In the genomic region with DNA sequence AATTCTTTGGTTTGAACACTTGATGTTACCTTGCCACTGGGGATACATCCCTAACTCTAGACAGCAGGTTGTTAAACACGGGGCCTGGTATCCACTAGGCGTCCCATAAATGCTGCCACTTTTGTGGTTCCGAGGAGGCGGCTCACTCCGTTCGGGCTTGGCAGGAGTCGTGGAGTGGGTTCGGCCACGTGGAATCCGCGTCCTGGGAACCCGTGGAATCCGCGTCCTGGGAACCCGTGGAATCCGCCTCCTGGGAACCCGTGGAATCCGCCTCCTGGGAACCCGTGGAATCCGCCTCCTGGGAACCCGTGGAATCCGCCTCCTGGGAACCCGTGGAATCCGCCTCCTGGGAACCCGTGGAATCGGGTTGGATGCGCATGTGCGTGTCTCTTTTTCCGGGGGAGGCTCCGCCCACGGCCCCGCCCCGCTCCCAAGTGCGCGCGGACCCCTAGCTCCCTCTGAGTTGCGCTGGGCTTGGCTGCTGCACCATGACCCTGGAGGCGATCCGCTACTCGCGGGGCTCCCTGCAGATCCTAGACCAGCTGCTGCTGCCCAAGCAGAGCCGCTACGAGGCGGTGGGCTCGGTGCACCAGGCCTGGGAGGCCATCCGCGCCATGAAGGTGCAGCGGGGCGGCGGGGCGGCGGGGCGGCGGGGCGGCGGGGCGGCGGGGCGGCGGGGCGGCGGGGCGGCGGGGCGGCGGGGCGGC, we compare ENCODE assay signal across 8 cellular contexts. TPM values are rescaled to one million over a fixed set of nuclear protein-coding genes. Genes with fewer than 3 reads are reported as not detected.
DNase-seq lines count a peak whose midpoint lies in the region; ATAC-seq, FAIRE-seq and TF ChIP-seq lines count a peak whose summit lies in the region.

A gene (plus strand): TSS at position 422 of the 707 bp plus-strand sequence. CDS start 67 bp downstream, at position 489.

- no peak for TF ChIP-seq RAD21 in K562 (CRISPR knock-in tag; conservative IDR thresholded peaks at IDR 0.05 in 1 of 2, IDR thresholded peaks at IDR 0.05 in 1 of 2)

- intact Hi-C loops in K562 (cut with micrococcal nuclease) = no loop called here

- H2AFZ ChIP-seq in K562 (ENCODE audit: low read depth, low read length) = peak within 1 kb of the TSS; percentile 89

- no peaks in the 10 kb centered on the region for H4K20me1 ChIP-seq in K562 (replicated peaks; ENCODE audit: control insufficient read depth, insufficient read depth, low read length)

- H3K9ac ChIP-seq in K562 (ENCODE audit: insufficient read depth in 1 of 2, low read depth in 2 of 2, low read length in 2 of 2) = peak within 1 kb of the TSS; percentile 89 to 97

- peak within 1 kb of the TSS; percentile 77 for H3K27ac ChIP-seq in K562 (ENCODE audit: extremely low read depth, low read depth, low read length)

- DNase-seq in AG08396 (ENCODE audit: low spot score) = peak; percentile 91
- DNase-seq in GM19239 (ENCODE audit: insufficient read length, low spot score) = peak; percentile 99
- DNase-seq in NCI-H128 (lab: John Stamatoyannopoulos, UW; ENCODE audit: unreplicated experiment) = peak; percentile 41
- DNase-seq in T1000 (lab: John Stamatoyannopoulos, UW) = peak; percentile 62
- DNase-seq in K562 (ENCODE audit: extremely low read depth in 1 of 4, low spot score in 3 of 4) = peak; percentile 88 to 92 (median 92)
- peak in 48 of 51 donors; percentile 3 to 87 (median 62) for DNase-seq in hypothalamus (lab: John Stamatoyannopoulos, UW)
- no peak for DNase-seq in retinal pigment epithelial cell (ENCODE audit: low read depth)

- H3K4me3 ChIP-seq in K562 (peak within 1 kb of the TSS; percentile 60), retinal pigment epithelial cell (ENCODE audit: low read length) (peak within 1 kb of the TSS; percentile 72)

- FAIRE-seq in GM19239 (lab: Jason Lieb, UNC) = peak; percentile 82
- peak; percentile 42 for FAIRE-seq in K562 (lab: Jason Lieb, UNC)

- peak; percentile 53; the same call in 1 of the 2 replicates for TF ChIP-seq POLR2A in K562 (conservative IDR thresholded peaks at IDR 0.05)

- H3K27me3 ChIP-seq in K562 (ENCODE audit: control insufficient read depth in 2 of 2, insufficient read depth in 2 of 2, low read length in 2 of 2) = no peaks in the 10 kb centered on the region

- no peaks in the 10 kb centered on the region for H3K9me3 ChIP-seq in K562 (replicated peaks; ENCODE audit: control insufficient read depth, insufficient read depth, low read depth, low read length)

- peaks cover 58% of the 10 kb centered on the region; the same call in 1 of the 3 replicates for H3K36me3 ChIP-seq in K562 (ENCODE audit: control insufficient read depth, insufficient read depth, low read length)

- H3K9me1 ChIP-seq in K562 (ENCODE audit: control insufficient read depth, insufficient read depth, low read length) = no peaks in the 10 kb centered on the region

- H3K4me2 ChIP-seq in K562 (ENCODE audit: insufficient read depth, low read length) = peak within 1 kb of the TSS; percentile 99

- 2% methylated on average over 36 of the region's 67 CpGs for WGBS in K562 (ENCODE audit: insufficient coverage, low coverage, missing lambda C conversion rate)

- no peak for TF ChIP-seq EP300 in K562 (IDR thresholded peaks at IDR 0.05; ENCODE audit: low read length)

- POLR2A ChIA-PET in K562 (lab: Yijun Ruan, JAX) = interaction anchor here (0.6 to 2.0 kb wide), 5 partner anchors 10 to 604 kb away, joined by 3 to 6 read pairs (median 3); a partner anchor contains a TSS

- ATAC-seq in K562 (peak; percentile 90), GM18519 (IDR thresholded peaks at IDR 0.05; ENCODE audit: low FRiP score, unreplicated experiment) (no peak)

- BruUV-seq in K562 (replicated peaks; lab: Mats Ljungman, UMichigan) = TSS peak; percentile 98

- in situ Hi-C loops in K562 (cut with MboI) = no loop called here

- H3K4me1 ChIP-seq in K562 (replicated peaks in 1 of 2; ENCODE audit: control insufficient read depth in 2 of 2, insufficient read depth in 2 of 2, low read length in 2 of 2) = peaks cover 7 to 43% of the 10 kb centered on the region in 2 experiments; a peak in 3 of 5 replicates

- CTCF ChIA-PET in K562 (lab: Yijun Ruan, JAX; ENCODE audit: low intra/inter-chr PET ratio) = no interaction called here

- H3K79me2 ChIP-seq in K562 (ENCODE audit: control insufficient read depth, insufficient read depth, low read length) = peaks cover 28% of the 10 kb centered on the region

- TF ChIP-seq CTCF in K562 (IDR thresholded peaks at IDR 0.05 in 2 of 3, conservative IDR thresholded peaks at IDR 0.05 in 1 of 3; ENCODE audit: insufficient read depth in 2 of 3, low read depth in 1 of 3, low read length in 3 of 3) (no peak), retinal pigment epithelial cell (conservative IDR thresholded peaks at IDR 0.05; ENCODE audit: low read depth, low read length) (no peak)

TF ChIP-seq in K562, 482 proteins besides CTCF, POLR2A, EP300 and RAD21 (continues in another document):
- no peak for TF ChIP-seq ZNF354B (CRISPR knock-in tag; IDR thresholded peaks at IDR 0.05)
- no peak for TF ChIP-seq RHOXF2B (CRISPR knock-in tag; conservative IDR thresholded peaks at IDR 0.05)
- TF ChIP-seq, protein P1, sequence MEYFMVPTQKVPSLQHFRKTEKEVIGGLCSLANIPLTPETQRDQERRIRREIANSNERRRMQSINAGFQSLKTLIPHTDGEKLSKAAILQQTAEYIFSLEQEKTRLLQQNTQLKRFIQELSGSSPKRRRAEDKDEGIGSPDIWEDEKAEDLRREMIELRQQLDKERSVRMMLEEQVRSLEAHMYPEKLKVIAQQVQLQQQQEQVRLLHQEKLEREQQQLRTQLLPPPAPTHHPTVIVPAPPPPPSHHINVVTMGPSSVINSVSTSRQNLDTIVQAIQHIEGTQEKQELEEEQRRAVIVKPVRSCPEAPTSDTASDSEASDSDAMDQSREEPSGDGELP (CRISPR knock-in tag; IDR thresholded peaks at IDR 0.05; ENCODE audit: borderline replicate concordance) = peak; percentile 66; the same call in 1 of the 2 replicates
- TF ChIP-seq TCFL5 (CRISPR knock-in tag; conservative IDR thresholded peaks at IDR 0.05) = no peak
- TF ChIP-seq, protein P2, sequence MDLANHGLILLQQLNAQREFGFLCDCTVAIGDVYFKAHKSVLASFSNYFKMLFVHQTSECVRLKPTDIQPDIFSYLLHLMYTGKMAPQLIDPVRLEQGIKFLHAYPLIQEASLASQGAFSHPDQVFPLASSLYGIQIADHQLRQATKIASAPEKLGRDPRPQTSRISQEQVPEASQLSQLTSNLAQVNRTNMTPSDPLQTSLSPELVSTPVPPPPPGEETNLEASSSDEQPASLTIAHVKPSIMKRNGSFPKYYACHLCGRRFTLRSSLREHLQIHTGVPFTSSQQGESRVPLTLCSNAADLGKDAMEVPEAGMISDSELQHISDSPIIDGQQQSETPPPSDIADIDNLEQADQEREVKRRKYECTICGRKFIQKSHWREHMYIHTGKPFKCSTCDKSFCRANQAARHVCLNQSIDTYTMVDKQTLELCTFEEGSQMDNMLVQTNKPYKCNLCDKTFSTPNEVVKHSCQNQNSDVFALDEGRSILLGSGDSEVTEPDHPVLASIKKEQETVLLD (IDR thresholded peaks at IDR 0.05) = peak; percentile 61; the same call in 1 of the 2 replicates
- no peak for TF ChIP-seq ZFP30 (CRISPR knock-in tag; IDR thresholded peaks at IDR 0.05; ENCODE audit: borderline replicate concordance)
- TF ChIP-seq E2F3 (CRISPR knock-in tag; IDR thresholded peaks at IDR 0.05) = no peak
- peak; percentile 40 for TF ChIP-seq MEIS2 (IDR thresholded peaks at IDR 0.05; ENCODE audit: partially characterized antibody)
- no peak for TF ChIP-seq ZFP36 (IDR thresholded peaks at IDR 0.05; ENCODE audit: low read depth, low read length, partially characterized antibody)
- TF ChIP-seq SUPT5H (IDR thresholded peaks at IDR 0.05) = 0 out of 2 replicates have a peak, but pooled peaks have one; percentile 43
- 0 out of 2 replicates have a peak, but pooled peaks have one; percentile 25 for TF ChIP-seq HDAC2 (IDR thresholded peaks at IDR 0.05)
- TF ChIP-seq, protein P3, sequence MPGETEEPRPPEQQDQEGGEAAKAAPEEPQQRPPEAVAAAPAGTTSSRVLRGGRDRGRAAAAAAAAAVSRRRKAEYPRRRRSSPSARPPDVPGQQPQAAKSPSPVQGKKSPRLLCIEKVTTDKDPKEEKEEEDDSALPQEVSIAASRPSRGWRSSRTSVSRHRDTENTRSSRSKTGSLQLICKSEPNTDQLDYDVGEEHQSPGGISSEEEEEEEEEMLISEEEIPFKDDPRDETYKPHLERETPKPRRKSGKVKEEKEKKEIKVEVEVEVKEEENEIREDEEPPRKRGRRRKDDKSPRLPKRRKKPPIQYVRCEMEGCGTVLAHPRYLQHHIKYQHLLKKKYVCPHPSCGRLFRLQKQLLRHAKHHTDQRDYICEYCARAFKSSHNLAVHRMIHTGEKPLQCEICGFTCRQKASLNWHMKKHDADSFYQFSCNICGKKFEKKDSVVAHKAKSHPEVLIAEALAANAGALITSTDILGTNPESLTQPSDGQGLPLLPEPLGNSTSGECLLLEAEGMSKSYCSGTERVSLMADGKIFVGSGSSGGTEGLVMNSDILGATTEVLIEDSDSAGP (CRISPR knock-in tag; IDR thresholded peaks at IDR 0.05) = no peak
- TF ChIP-seq NELFE (IDR thresholded peaks at IDR 0.05; ENCODE audit: insufficient read depth, insufficient read length) = no peak
- no peak for TF ChIP-seq RBBP5 (IDR thresholded peaks at IDR 0.05; ENCODE audit: borderline replicate concordance, insufficient read depth, low read length, poor library complexity, severe bottlenecking)
- peak; percentile 77 for TF ChIP-seq MYC (IDR thresholded peaks at IDR 0.05; ENCODE audit: low read depth, low read length)
- TF ChIP-seq MYC (CRISPR knock-in tag; IDR thresholded peaks at IDR 0.05; ENCODE audit: borderline replicate concordance, low read depth) = no peak

RNA-seq across cellular contexts. Expression of the gene that starts here (rescaled TPM):
- total RNA-seq in K562 (2011; cell fraction: chromatin; rRNA removed; ENCODE audit: low replicate concordance) = 17.4 and 51.8 TPM in 2 replicates
- total RNA-seq in K562 (2011; cell fraction: nucleolus; rRNA removed) = 53.4 and 56.5 TPM in 2 replicates
- 27.6 and 32.3 TPM in 2 replicates for total RNA-seq in K562 (2011; cell fraction: nucleoplasm; rRNA removed)
- total RNA-seq in K562 (2014; rRNA removed) = 57.4 and 68.7 TPM in 2 replicates
- total RNA-seq in K562 (2014; rRNA removed; fragmentation: Illumina TruSeq; extraction: Trizol) = 13.3 and 15.8 TPM in 2 replicates
- total RNA-seq in K562 (2015; rRNA removed; fragmentation: Illumina TruSeq; extraction: Trizol) = 30.9 and 31.6 TPM in 2 replicates
- 45.8 and 47.3 TPM in 2 replicates for total RNA-seq in K562 (2021)
- polyA plus RNA-seq in K562 (2011; rRNA removed) = 19.3 and 27.7 TPM in 2 replicates
- 29.0 and 63.4 TPM in 2 replicates for polyA plus RNA-seq in K562 (2011; cell fraction: cytosol; rRNA removed)
- polyA plus RNA-seq in K562 (2011; cell fraction: nucleus; rRNA removed) = 98.1 and 179 TPM in 2 replicates
- 24.2 and 27.5 TPM in 2 replicates for polyA plus RNA-seq in K562 (2012)
- polyA plus RNA-seq in K562 (2014; fragmentation: Illumina TruSeq; extraction: Trizol) = 28.2 and 30.0 TPM in 2 replicates
- 1 to 10 TPM; 5.5 to 6.5 TPM for polyA plus RNA-seq in K562 (2014; fragmentation: Nextera tagmentation; extraction: Ambion mirVana)
- 34.7 and 43.0 TPM in 2 replicates for polyA plus RNA-seq in K562 (2014; rRNA removed)
- polyA minus RNA-seq in K562 (2011; rRNA and poly(A)+ RNA removed) = 10.9 and 14.8 TPM in 2 replicates
- 27.6 and 28.3 TPM in 2 replicates for polyA minus RNA-seq in K562 (2011; cell fraction: cytosol; rRNA and poly(A)+ RNA removed)
- polyA minus RNA-seq in K562 (2011; cell fraction: nucleus; rRNA and poly(A)+ RNA removed) = 23.2 and 23.7 TPM in 2 replicates
